In the genomic region with DNA sequence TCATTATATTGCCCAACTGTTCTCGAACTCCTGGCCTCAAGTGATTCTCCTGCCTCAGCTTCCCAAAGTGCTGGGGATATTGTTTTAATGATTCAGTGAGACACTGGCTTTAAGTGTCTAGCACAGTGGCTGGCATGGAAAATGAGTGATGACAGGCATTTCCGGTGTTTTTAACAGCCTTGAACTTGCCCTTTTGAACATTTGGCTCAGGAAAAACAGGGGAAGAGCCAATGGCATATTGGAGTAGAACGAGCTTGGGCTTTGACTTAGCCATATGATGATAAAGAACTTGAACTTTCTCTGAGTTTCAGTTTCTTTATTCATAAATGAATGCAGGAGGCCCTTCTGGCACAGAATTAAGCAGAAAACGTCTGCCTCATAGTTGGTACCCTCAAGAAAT, we compare ENCODE assay signal across 27 cellular contexts.
"Had no signal": no experiment of that assay in that cellular context is flagged by ENCODE, and none has a peak within 500 bp of the region (broad histone marks: within the 10 kb centered on the region; RNA-seq: fewer than 3 reads in every experiment).

No MANE protein-coding gene starts in this region.

- ATAC-seq: heart right ventricle; left cardiac atrium; left lung; naive thymus-derived CD4-positive, alpha-beta T cell; psoas muscle; right cardiac atrium; stimulated activated memory B cell treated with anti-CD40 and anti-IgM and Interleukin-4, amounts not matched to agents 10 μg/mL and 1 μg/mL and 100 μg/mL, for 72 hours; stimulated activated naive CD8-positive, alpha-beta T cell treated with anti-CD3 and anti-CD28 coated beads, Interleukin-15, Interleukin-2, amounts not matched to agents 100 U/mL and 50 U/mL, for 24 hours had no signal

- H3K4me3 ChIP-seq: esophagus squamous epithelium, heart right ventricle, left lung, psoas muscle, skin epidermis, spleen, testis, tibial artery had no signal

- H3K27me3 ChIP-seq: esophagus squamous epithelium, heart right ventricle, spleen, testis, tibial artery had no signal

- H3K27ac ChIP-seq: esophagus squamous epithelium, heart right ventricle, left lung, psoas muscle, skin epidermis, testis, tibial artery had no signal

- H3K9me3 ChIP-seq: esophagus squamous epithelium, psoas muscle, testis, tibial artery had no signal

- H3K36me3 ChIP-seq: esophagus squamous epithelium, heart right ventricle, left lung, spleen, tibial artery had no signal

- DNase-seq: effector memory CD4-positive, alpha-beta T cell; erythroblast; esophagus squamous epithelium; foreskin melanocyte; glutamatergic neuron; heart right ventricle; hippocampal formation; left cardiac atrium; left lung; mesendoderm; midbrain; naive thymus-derived CD4-positive, alpha-beta T cell; nucleus accumbens; posterior cingulate gyrus; psoas muscle; right cardiac atrium; spleen; stimulated activated CD4-positive, alpha-beta T cell treated with anti-CD3 and anti-CD28 coated beads, Interleukin-4, amount 100 ng/mL, for 4 hours; stimulated activated naive CD8-positive, alpha-beta T cell treated with anti-CD3 and anti-CD28 coated beads, Interleukin-15, Interleukin-2, amounts not matched to agents 100 U/mL and 50 U/mL, for 24 hours; substantia nigra; testis; tibial artery had no signal

- FAIRE-seq: colon, endothelial cell of umbilical vein, islet of Langerhans had no signal

- H3K4me1 ChIP-seq: esophagus squamous epithelium, heart right ventricle, left lung, psoas muscle, testis, tibial artery had no signal
